16 cellular contexts compared by ENCODE assay signal in the genomic region with DNA sequence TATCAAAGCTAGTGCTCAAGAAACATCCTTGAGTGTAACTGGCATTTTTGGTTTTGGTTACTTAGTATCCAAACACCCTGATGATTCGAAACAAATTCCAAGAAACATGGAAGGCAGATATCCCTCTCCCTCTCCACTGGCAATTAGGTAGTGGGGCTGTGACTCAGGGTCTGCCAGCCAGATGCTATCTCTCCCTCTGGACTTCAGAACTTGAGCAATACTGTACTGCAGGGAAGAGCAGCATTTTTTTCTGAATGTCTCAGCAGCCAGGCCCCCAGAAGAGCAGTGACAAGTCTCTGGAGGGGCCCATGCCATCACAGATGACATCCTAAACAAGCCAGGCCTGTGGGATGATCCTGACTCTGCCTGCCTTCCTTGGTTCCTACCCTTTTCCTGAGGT. TPM values are rescaled to one million over a fixed set of nuclear protein-coding genes. Genes with fewer than 3 reads are reported as not detected.
A peak's percentile ranks its signal among the peaks of the same experiment; 100 is the strongest.
DNase-seq lines count a peak whose midpoint lies in the region; ATAC-seq and TF ChIP-seq lines count a peak whose summit lies in the region.
"Had no signal": no experiment of that assay in that cellular context is flagged by ENCODE, and none has a peak within 500 bp of the region (broad histone marks: within the 10 kb centered on the region; RNA-seq: fewer than 3 reads in every experiment).

No MANE protein-coding gene starts in this region.

- no peak overlapping the region for H3K9ac ChIP-seq in adipocyte (ENCODE audit: low read length)

- H3K9me3 ChIP-seq in adipocyte (ENCODE audit: control insufficient read depth, low read length) (no peaks in the 10 kb centered on the region), WERI-Rb-1 (ENCODE audit: severe bottlenecking) (no peaks in the 10 kb centered on the region)

- H3K27me3 ChIP-seq in adipocyte (replicated peaks; ENCODE audit: control insufficient read depth, insufficient read depth, low read length) (peaks cover 8% of the 10 kb centered on the region), WERI-Rb-1 (ENCODE audit: insufficient read depth, low read depth, severe bottlenecking) (no peaks in the 10 kb centered on the region)

- no peak for ATAC-seq in esophagus mucosa

- H3K4me1 ChIP-seq in adipocyte (ENCODE audit: control insufficient read depth, insufficient read depth, low read length), result peaks cover 3% of the 10 kb centered on the region

- H3K27ac ChIP-seq in WERI-Rb-1, result no peak overlapping the region
- H3K27ac ChIP-seq: SK-N-MC had no signal

- H3K36me3 ChIP-seq in adipocyte (ENCODE audit: control insufficient read depth, insufficient read depth, low read length, severe bottlenecking), result no peaks in the 10 kb centered on the region
- H3K36me3 ChIP-seq in WERI-Rb-1, result no peaks in the 10 kb centered on the region

- peaks cover 4% of the 10 kb centered on the region for H3K27me3 Mint-ChIP-seq in HFFc6 (ENCODE audit: insufficient read depth)

- no peak overlapping the region for H3K4me3 Mint-ChIP-seq in HFFc6
- H3K4me3 Mint-ChIP-seq: CD14-positive monocyte had no signal

- no peaks in the 10 kb centered on the region for H3K36me3 Mint-ChIP-seq in HFFc6 (ENCODE audit: low read depth)
- H3K36me3 Mint-ChIP-seq: CD14-positive monocyte had no signal

- H3K4me1 Mint-ChIP-seq in HFFc6 (ENCODE audit: low read depth), result peaks cover 9% of the 10 kb centered on the region
- H3K4me1 Mint-ChIP-seq: CD14-positive monocyte had no signal

- H3K9me3 Mint-ChIP-seq in HFFc6, result no peaks in the 10 kb centered on the region

- H3K27ac Mint-ChIP-seq in HFFc6, result no peak overlapping the region
- H3K27ac Mint-ChIP-seq: CD14-positive monocyte had no signal

- no peak overlapping the region for H3K4me3 ChIP-seq in adipocyte (ENCODE audit: low read length)
- H3K4me3 ChIP-seq in WERI-Rb-1 (ENCODE audit: low read depth, low read length), result no peak overlapping the region
- H3K4me3 ChIP-seq: SK-N-MC had no signal

- TF ChIP-seq CTCF in HFFc6 (IDR thresholded peaks at IDR 0.05) (no peak), WERI-Rb-1 (IDR thresholded peaks at IDR 0.05; ENCODE audit: low read depth, low read length) (no peak)

- peak; percentile 47 for DNase-seq in AG08395 (ENCODE audit: low spot score)
- DNase-seq in HFFc6, result peak; percentile 53
- peak; percentile 48 for DNase-seq in adipocyte (ENCODE audit: low read depth)
- DNase-seq in islet precursor cell, result peak; percentile 90
- no peak for DNase-seq in NCI-H1048 (lab: John Stamatoyannopoulos, UW)
- no peak for DNase-seq in SK-N-DZ (ENCODE audit: low spot score)
- DNase-seq in WERI-Rb-1, result no peak
- DNase-seq: DMS153, GOT3, KBM-7, NCI-H1436 treated with DMSO at 0.1 percent for 48 hours, NCI-H2081, NCI-H524 had no signal

RNA-seq across cellular contexts. Expression of gene BCORL1, which starts 37.3 kb away (rescaled TPM):
- 10 to 100 TPM; 13.3 to 18.3 (median 14.8) TPM for total RNA-seq in HFFc6 (2021; fragmentation: NEBNext Ultra II Directional; extraction: Animal tissue kit (Norgen Biotek cat#: 25700))
- polyA plus RNA-seq in SK-N-DZ (2014; cell fraction: cytosol; rRNA removed), result 1.1 and 2.1 TPM in 2 replicates
- 1.3 and 1.7 TPM in 2 replicates for polyA plus RNA-seq in SK-N-DZ (2014; cell fraction: nucleus; rRNA removed)
- 2.6 TPM for total RNA-seq in esophagus mucosa

RNA-seq across cellular contexts. Expression of gene UTP14A, which starts 39.2 kb away (rescaled TPM):
- 10 to 100 TPM; 22.7 to 29.9 (median 23.3) TPM for total RNA-seq in HFFc6 (2021; fragmentation: NEBNext Ultra II Directional; extraction: Animal tissue kit (Norgen Biotek cat#: 25700))
- 18.3 and 21.0 TPM in 2 replicates for polyA plus RNA-seq in SK-N-DZ (2014; cell fraction: cytosol; rRNA removed)
- 12.2 and 18.3 TPM in 2 replicates for polyA plus RNA-seq in SK-N-DZ (2014; cell fraction: nucleus; rRNA removed)
- 17.7 TPM for total RNA-seq in esophagus mucosa

Comparison
In these comparisons a context has a peak if more than half of its experiments do, and no peak if none do; other contexts are left out.
1. DNase-seq: peak in AG08395 (single experiment), HFFc6 (single experiment), adipocyte (single experiment) and islet precursor cell (single experiment); none in NCI-H1048 (single experiment), SK-N-DZ (single experiment) and WERI-Rb-1 (single experiment).